ENCODE assay signal across 1 cellular context in the genomic region with DNA sequence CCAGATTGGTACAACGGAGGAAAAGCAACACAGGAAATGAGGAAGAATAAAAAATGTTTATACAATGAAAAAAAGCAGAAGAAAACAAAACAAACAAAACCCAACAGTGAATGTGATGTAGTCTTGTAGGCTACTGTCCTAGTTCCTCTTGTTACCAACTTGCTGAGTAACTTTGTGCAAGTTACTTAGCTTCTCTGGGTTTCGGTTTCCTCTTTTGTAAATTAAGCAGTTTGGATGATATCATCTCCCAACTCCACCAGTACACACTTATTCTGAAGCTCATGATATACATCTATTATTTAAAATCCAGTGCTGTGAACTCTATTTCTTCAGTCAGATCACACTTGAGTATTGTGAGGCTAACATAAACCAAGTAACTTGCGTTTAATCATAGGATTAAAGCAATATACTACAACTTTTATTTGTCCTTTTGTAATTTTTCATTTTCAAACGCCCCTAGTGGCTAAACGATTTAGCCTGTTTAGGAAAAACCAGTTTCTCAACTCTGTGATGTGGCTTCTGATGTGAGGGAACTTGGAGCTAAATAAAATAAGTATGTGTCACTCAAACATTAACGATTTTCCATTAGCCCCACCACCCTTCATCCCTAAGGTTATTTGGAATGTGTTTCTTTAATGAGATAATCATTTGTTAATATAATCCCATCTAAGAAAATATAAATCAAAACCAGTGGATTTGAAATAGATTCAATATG.
TF ChIP-seq lines count a peak whose summit lies in the region.

No MANE protein-coding gene starts in this region.

TF ChIP-seq in K562, 482 proteins besides CTCF, POLR2A, EP300 and RAD21 (continued from another document and continues in another):
- TF ChIP-seq ARID3B (CRISPR knock-in tag; IDR thresholded peaks at IDR 0.05; ENCODE audit: borderline replicate concordance) (no peak), CTBP1 (IDR thresholded peaks at IDR 0.05; ENCODE audit: borderline replicate concordance) (no peak), CEBPG (CRISPR knock-in tag; IDR thresholded peaks at IDR 0.05) (no peak), CEBPG (tag; conservative IDR thresholded peaks at IDR 0.05 in 1 of 2, IDR thresholded peaks at IDR 0.05 in 1 of 2) (peak in 1 of 2 experiments; percentile 26; a peak in 1 of 4 replicates), HMG20A (CRISPR knock-in tag; conservative IDR thresholded peaks at IDR 0.05) (no peak), MAFG (tag; conservative IDR thresholded peaks at IDR 0.05) (no peak), NFXL1 (CRISPR knock-in tag; IDR thresholded peaks at IDR 0.05) (no peak), ZNF3 (CRISPR knock-in tag; IDR thresholded peaks at IDR 0.05) (no peak), MEF2D (tag; conservative IDR thresholded peaks at IDR 0.05; ENCODE audit: low read depth) (no peak), CBX3 (IDR thresholded peaks at IDR 0.05; ENCODE audit: borderline replicate concordance in 1 of 2, low read length in 2 of 2) (no peak), PYGO2 (tag; IDR thresholded peaks at IDR 0.05) (no peak), ELF1 (tag; IDR thresholded peaks at IDR 0.05) (no peak), THRB (CRISPR knock-in tag; conservative IDR thresholded peaks at IDR 0.05) (no peak), GTF2E2 (tag; IDR thresholded peaks at IDR 0.05) (no peak), ZNF449 (CRISPR knock-in tag; IDR thresholded peaks at IDR 0.05) (no peak), PML (IDR thresholded peaks at IDR 0.05; ENCODE audit: low read length) (no peak), ZNF280A (IDR thresholded peaks at IDR 0.05; ENCODE audit: low read depth, partially characterized antibody) (no peak), MBD2 (IDR thresholded peaks at IDR 0.05; ENCODE audit: borderline replicate concordance, low read depth) (no peak), DIDO1 (tag; IDR thresholded peaks at IDR 0.05; ENCODE audit: low read depth) (no peak), BRD4 (IDR thresholded peaks at IDR 0.05) (no peak), BDP1 (IDR thresholded peaks at IDR 0.05; ENCODE audit: insufficient read depth, insufficient read length) (no peak), THRAP3 (IDR thresholded peaks at IDR 0.05; ENCODE audit: borderline replicate concordance) (no peak), ZNF717 (CRISPR knock-in tag; IDR thresholded peaks at IDR 0.05) (no peak), RBM34 (IDR thresholded peaks at IDR 0.05; ENCODE audit: borderline replicate concordance, insufficient read depth, low read length) (no peak), GABPB2 (CRISPR knock-in tag; conservative IDR thresholded peaks at IDR 0.05) (no peak), FOXK2 (conservative IDR thresholded peaks at IDR 0.05 in 1 of 2, IDR thresholded peaks at IDR 0.05 in 1 of 2; ENCODE audit: low read depth in 2 of 2) (no peak), CREM (IDR thresholded peaks at IDR 0.05; ENCODE audit: low read depth) (no peak), SAFB2 (IDR thresholded peaks at IDR 0.05; ENCODE audit: borderline replicate concordance, low read depth, low read length, severe bottlenecking) (no peak), PTRF (tag; IDR thresholded peaks at IDR 0.05) (0 out of 2 replicates have a peak, but pooled peaks have one; percentile 38), TBL1XR1 (IDR thresholded peaks at IDR 0.05; ENCODE audit: low read length in 2 of 2) (no peak), ATF7 (IDR thresholded peaks at IDR 0.05) (peak; percentile 88), KHSRP (IDR thresholded peaks at IDR 0.05) (no peak), KAT2B (IDR thresholded peaks at IDR 0.05; ENCODE audit: low read depth, low read length) (no peak), MCM7 (IDR thresholded peaks at IDR 0.05) (no peak)
- TF ChIP-seq, protein P1, sequence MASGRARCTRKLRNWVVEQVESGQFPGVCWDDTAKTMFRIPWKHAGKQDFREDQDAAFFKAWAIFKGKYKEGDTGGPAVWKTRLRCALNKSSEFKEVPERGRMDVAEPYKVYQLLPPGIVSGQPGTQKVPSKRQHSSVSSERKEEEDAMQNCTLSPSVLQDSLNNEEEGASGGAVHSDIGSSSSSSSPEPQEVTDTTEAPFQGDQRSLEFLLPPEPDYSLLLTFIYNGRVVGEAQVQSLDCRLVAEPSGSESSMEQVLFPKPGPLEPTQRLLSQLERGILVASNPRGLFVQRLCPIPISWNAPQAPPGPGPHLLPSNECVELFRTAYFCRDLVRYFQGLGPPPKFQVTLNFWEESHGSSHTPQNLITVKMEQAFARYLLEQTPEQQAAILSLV (tag; IDR thresholded peaks at IDR 0.05), result no peak
- TF ChIP-seq, protein P2, sequence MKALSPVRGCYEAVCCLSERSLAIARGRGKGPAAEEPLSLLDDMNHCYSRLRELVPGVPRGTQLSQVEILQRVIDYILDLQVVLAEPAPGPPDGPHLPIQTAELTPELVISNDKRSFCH (CRISPR knock-in tag; IDR thresholded peaks at IDR 0.05), result no peak
- TF ChIP-seq, protein P2 (tag; IDR thresholded peaks at IDR 0.05), result no peak
- TF ChIP-seq, protein P3, sequence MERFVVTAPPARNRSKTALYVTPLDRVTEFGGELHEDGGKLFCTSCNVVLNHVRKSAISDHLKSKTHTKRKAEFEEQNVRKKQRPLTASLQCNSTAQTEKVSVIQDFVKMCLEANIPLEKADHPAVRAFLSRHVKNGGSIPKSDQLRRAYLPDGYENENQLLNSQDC (CRISPR knock-in tag; IDR thresholded peaks at IDR 0.05), result no peak
- TF ChIP-seq, protein P4, sequence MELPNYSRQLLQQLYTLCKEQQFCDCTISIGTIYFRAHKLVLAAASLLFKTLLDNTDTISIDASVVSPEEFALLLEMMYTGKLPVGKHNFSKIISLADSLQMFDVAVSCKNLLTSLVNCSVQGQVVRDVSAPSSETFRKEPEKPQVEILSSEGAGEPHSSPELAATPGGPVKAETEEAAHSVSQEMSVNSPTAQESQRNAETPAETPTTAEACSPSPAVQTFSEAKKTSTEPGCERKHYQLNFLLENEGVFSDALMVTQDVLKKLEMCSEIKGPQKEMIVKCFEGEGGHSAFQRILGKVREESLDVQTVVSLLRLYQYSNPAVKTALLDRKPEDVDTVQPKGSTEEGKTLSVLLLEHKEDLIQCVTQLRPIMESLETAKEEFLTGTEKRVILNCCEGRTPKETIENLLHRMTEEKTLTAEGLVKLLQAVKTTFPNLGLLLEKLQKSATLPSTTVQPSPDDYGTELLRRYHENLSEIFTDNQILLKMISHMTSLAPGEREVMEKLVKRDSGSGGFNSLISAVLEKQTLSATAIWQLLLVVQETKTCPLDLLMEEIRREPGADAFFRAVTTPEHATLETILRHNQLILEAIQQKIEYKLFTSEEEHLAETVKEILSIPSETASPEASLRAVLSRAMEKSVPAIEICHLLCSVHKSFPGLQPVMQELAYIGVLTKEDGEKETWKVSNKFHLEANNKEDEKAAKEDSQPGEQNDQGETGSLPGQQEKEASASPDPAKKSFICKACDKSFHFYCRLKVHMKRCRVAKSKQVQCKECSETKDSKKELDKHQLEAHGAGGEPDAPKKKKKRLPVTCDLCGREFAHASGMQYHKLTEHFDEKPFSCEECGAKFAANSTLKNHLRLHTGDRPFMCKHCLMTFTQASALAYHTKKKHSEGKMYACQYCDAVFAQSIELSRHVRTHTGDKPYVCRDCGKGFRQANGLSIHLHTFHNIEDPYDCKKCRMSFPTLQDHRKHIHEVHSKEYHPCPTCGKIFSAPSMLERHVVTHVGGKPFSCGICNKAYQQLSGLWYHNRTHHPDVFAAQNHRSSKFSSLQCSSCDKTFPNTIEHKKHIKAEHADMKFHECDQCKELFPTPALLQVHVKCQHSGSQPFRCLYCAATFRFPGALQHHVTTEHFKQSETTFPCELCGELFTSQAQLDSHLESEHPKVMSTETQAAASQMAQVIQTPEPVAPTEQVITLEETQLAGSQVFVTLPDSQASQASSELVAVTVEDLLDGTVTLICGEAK (IDR thresholded peaks at IDR 0.05), result no peak; the same call in 1 of the 2 replicates
- TF ChIP-seq, protein P4 (CRISPR knock-in tag; IDR thresholded peaks at IDR 0.05), result no peak
- TF ChIP-seq, protein P5, sequence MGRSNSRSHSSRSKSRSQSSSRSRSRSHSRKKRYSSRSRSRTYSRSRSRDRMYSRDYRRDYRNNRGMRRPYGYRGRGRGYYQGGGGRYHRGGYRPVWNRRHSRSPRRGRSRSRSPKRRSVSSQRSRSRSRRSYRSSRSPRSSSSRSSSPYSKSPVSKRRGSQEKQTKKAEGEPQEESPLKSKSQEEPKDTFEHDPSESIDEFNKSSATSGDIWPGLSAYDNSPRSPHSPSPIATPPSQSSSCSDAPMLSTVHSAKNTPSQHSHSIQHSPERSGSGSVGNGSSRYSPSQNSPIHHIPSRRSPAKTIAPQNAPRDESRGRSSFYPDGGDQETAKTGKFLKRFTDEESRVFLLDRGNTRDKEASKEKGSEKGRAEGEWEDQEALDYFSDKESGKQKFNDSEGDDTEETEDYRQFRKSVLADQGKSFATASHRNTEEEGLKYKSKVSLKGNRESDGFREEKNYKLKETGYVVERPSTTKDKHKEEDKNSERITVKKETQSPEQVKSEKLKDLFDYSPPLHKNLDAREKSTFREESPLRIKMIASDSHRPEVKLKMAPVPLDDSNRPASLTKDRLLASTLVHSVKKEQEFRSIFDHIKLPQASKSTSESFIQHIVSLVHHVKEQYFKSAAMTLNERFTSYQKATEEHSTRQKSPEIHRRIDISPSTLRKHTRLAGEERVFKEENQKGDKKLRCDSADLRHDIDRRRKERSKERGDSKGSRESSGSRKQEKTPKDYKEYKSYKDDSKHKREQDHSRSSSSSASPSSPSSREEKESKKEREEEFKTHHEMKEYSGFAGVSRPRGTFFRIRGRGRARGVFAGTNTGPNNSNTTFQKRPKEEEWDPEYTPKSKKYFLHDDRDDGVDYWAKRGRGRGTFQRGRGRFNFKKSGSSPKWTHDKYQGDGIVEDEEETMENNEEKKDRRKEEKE (IDR thresholded peaks at IDR 0.05; ENCODE audit: borderline replicate concordance in 1 of 2, control insufficient read depth in 1 of 2, low read depth in 2 of 2, low read length in 1 of 2), result no peak
